In the genomic region with DNA sequence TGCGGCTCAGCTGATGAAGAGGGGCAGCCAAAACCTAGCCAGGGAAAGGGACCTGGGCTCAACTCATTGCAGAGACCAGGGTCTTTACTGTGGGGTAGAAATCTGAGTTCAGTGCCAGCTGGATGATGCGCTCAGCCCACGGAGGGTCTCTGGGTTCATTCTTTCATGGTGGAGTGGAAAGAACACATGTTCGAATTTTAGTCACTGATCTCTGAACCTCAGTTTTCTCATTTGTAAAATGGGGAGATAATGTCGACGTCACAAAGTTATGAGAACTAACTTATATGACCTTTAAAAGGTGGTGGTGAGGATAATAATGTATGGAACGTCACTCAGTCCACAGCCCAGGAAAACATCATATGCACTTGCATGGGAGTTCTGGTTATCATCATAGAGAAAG, we compare ENCODE assay signal across 18 cellular contexts. TPM values are rescaled to one million over a fixed set of nuclear protein-coding genes. Genes with fewer than 3 reads are reported as not detected.
"Had no signal": no experiment of that assay in that cellular context is flagged by ENCODE, and none has a peak within 500 bp of the region (broad histone marks: within the 10 kb centered on the region; RNA-seq: fewer than 3 reads in every experiment).

No MANE protein-coding gene starts in this region.

- H3K27ac Mint-ChIP-seq: activated naive CD4-positive, alpha-beta T cell treated with anti-CD3 and anti-CD28 coated beads, Interleukin-2, amount 50 U/mL, for 72 hours; mesothelial cell of epicardium had no signal

- H3K9me3 Mint-ChIP-seq: activated naive CD4-positive, alpha-beta T cell treated with anti-CD3 and anti-CD28 coated beads, Interleukin-2, amount 50 U/mL, for 72 hours; activated T-cell treated with anti-CD3 and anti-CD28 coated beads, Interleukin-2, amount 50 U/mL, for 4 hours; mesothelial cell of epicardium; stimulated activated naive B cell treated with anti-CD40 and anti-IgM and Interleukin-4, amounts not matched to agents 10 μg/mL and 1 μg/mL and 100 μg/mL, for 72 hours had no signal

- H3K4me3 ChIP-seq: cardiac muscle cell, lung, thyroid gland had no signal

- ATAC-seq: activated naive CD4-positive, alpha-beta T cell treated with anti-CD3 and anti-CD28 coated beads, Interleukin-2, amount 50 U/mL, for 72 hours; activated T-cell treated with anti-CD3 and anti-CD28 coated beads, Interleukin-2, amount 50 U/mL, for 4 hours; gastroesophageal sphincter; heart right ventricle; left cardiac atrium; stimulated activated naive B cell treated with anti-CD40 and anti-IgM and Interleukin-4, amounts not matched to agents 10 μg/mL and 1 μg/mL and 100 μg/mL, for 72 hours had no signal

- H3K36me3 ChIP-seq: cardiac muscle cell, gastroesophageal sphincter, heart right ventricle, thyroid gland, vagina had no signal

- H3K36me3 Mint-ChIP-seq: mesothelial cell of epicardium had no signal

- DNase-seq: activated CD4-positive, alpha-beta T cell treated with anti-CD3 and anti-CD28 coated beads, Interleukin-2, amount 50 U/mL, for 48 hours; activated CD4-positive, CD25-positive, alpha-beta regulatory T cell treated with anti-CD3 and anti-CD28 coated beads, Interleukin-2, amount 50 U/mL, for 72 hours; activated gamma-delta T cell; activated T-cell treated with anti-CD3 and anti-CD28 coated beads, Interleukin-2, amount 50 U/mL, for 4 hours; heart right ventricle; left cardiac atrium; posterior cingulate gyrus; stimulated activated CD4-positive, alpha-beta T cell treated with anti-CD3 and anti-CD28 coated beads, Interleukin-2, amount 100 ng/mL, for 48 hours; stimulated activated naive B cell treated with anti-CD40 and anti-IgM and Interleukin-4, amounts not matched to agents 10 μg/mL and 1 μg/mL and 100 μg/mL, for 72 hours; T-helper 9 cell; thyroid gland had no signal

- H3K27ac ChIP-seq: cardiac muscle cell had no signal

- H3K9me3 ChIP-seq: gastroesophageal sphincter, heart right ventricle, thyroid gland, vagina had no signal

RNA-seq across cellular contexts. Expression of a gene that starts 1.1 kb away (rescaled TPM):
- total RNA-seq: mesothelial cell of epicardium had no signal

RNA-seq across cellular contexts. Expression of a gene that starts 43.3 kb away (rescaled TPM):
- total RNA-seq: activated naive CD4-positive, alpha-beta T cell treated with anti-CD3 and anti-CD28 coated beads, Interleukin-2, amount 50 U/mL, for 72 hours; activated T-cell treated with anti-CD3 and anti-CD28 coated beads, Interleukin-2, amount 50 U/mL, for 4 hours; cardiac muscle cell; mesothelial cell of epicardium; skeletal muscle tissue had no signal
- polyA plus RNA-seq: cardiac muscle cell had no signal
